In the genomic region with DNA sequence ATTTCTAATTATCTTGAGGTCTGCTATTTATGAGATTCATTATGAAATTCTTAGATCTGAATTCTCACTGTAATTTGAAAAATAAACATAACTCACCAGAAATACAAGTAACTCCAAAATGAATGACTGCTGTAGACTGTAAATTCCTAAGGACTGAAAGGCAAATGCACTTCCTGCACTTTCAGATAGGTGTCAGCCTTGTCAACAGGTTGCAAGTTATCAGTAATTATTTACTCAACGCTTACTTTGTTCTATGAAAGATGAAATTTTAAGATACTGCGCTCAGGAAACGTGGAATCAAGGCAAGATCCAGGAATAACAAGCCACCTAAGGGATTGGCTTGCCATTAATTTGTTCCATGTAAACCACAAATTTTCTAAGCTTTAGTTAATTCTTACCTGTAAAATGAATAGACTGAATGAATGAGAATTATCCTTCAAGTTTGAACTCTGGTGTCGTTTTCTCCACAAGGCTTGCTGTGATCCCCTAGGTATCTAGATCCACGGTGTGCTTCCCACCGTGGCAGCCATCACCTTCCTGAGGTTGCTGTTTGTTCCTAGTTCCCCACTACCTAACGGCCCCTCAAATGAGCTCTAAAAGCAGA, we compare ENCODE assay signal across 8 cellular contexts. TPM values are rescaled to one million over a fixed set of nuclear protein-coding genes. Genes with fewer than 3 reads are reported as not detected.
A peak's percentile ranks its signal among the peaks of the same experiment; 100 is the strongest.
DNase-seq lines count a peak whose midpoint lies in the region; ATAC-seq and TF ChIP-seq lines count a peak whose summit lies in the region.

No MANE protein-coding gene starts in this region.

- peak; percentile 75 for ATAC-seq in HG03378 (IDR thresholded peaks at IDR 0.05; ENCODE audit: unreplicated experiment)
- no peak for ATAC-seq in HG02852 (IDR thresholded peaks at IDR 0.05; ENCODE audit: unreplicated experiment)

- no peaks in the 10 kb centered on the region for H3K9me3 Mint-ChIP-seq in osteocyte (ENCODE audit: unreplicated experiment)

- H3K4me3 ChIP-seq in AG04449 (ENCODE audit: low read depth, low read length) = no peak overlapping the region

- no peak overlapping the region for H3K27ac Mint-ChIP-seq in osteocyte (ENCODE audit: unreplicated experiment)

- CTCF ChIA-PET in AG04449 (lab: Yijun Ruan, JAX) = interaction anchor here (0.6 to 5.1 kb wide), 18 partner anchors 8 to 1382 kb away, joined by 3 to 62 read pairs (median 4); a partner anchor contains a TSS

- H3K27ac ChIP-seq in epithelial cell of prostate = no peak overlapping the region

- peaks cover 14% of the 10 kb centered on the region for H3K36me3 Mint-ChIP-seq in osteocyte (ENCODE audit: unreplicated experiment)

- DNase-seq in AG04449 (ENCODE audit: low read depth, low spot score) = no peak
- peak; percentile 23 for DNase-seq in GM10266 (ENCODE audit: extremely low spot score)
- peak; percentile 41 for DNase-seq in SHP77 treated with DMSO at 0.1 percent for 48 hours (lab: John Stamatoyannopoulos, UW)
- DNase-seq in epithelial cell of prostate (ENCODE audit: low read depth, low spot score) = peak; percentile 20
- no peak for DNase-seq in osteocyte (ENCODE audit: extremely low spot score, unreplicated experiment)
- no peak for DNase-seq in T-helper 9 cell

- TF ChIP-seq CTCF in AG04449 (IDR thresholded peaks at IDR 0.05; ENCODE audit: insufficient read depth, low read length, missing control alignments) (peak; percentile 69), GM10266 (IDR thresholded peaks at IDR 0.05; ENCODE audit: control insufficient read depth, insufficient read depth, low read depth, missing control alignments) (peak; percentile 76), osteocyte (IDR thresholded peaks at IDR 0.05) (peak; percentile 79)

- POLR2A ChIA-PET in AG04449 (lab: Yijun Ruan, JAX) = no interaction called here

- no peak overlapping the region for H3K4me3 Mint-ChIP-seq in osteocyte (ENCODE audit: unreplicated experiment)

- H3K4me1 Mint-ChIP-seq in osteocyte (ENCODE audit: unreplicated experiment) = no peaks in the 10 kb centered on the region

- no peaks in the 10 kb centered on the region for H3K27me3 Mint-ChIP-seq in osteocyte (ENCODE audit: unreplicated experiment)

RNA-seq across cellular contexts. Expression of a gene that starts 12.6 kb away (rescaled TPM):
- 30.4 and 30.8 TPM in 2 replicates for total RNA-seq in osteocyte

RNA-seq across cellular contexts. Expression of a gene that starts 27.9 kb away (rescaled TPM):
- 0.81 and 2.0 TPM in 2 replicates for total RNA-seq in osteocyte

RNA-seq across cellular contexts. Expression of a gene that starts 45.1 kb away (rescaled TPM):
- 34.6 TPM in 2 replicates for total RNA-seq in osteocyte

RNA-seq across cellular contexts. Expression of a gene that starts 45.4 kb away (rescaled TPM):
- 68.0 and 69.5 TPM in 2 replicates for total RNA-seq in osteocyte

Comparison
In these comparisons a context has a peak if more than half of its experiments do, and no peak if none do; other contexts are left out.
1. DNase-seq: peak in GM10266 (single experiment), SHP77 treated with DMSO at 0.1 percent for 48 hours (single experiment) and epithelial cell of prostate (single experiment); none in AG04449 (single experiment), osteocyte (single experiment) and T-helper 9 cell (single experiment).
2. Peak in every context shown above with its lines, with median percentiles within 50 percentile points of each other: CTCF ChIP-seq.